ENCODE assay signal across 23 cellular contexts in the genomic region with DNA sequence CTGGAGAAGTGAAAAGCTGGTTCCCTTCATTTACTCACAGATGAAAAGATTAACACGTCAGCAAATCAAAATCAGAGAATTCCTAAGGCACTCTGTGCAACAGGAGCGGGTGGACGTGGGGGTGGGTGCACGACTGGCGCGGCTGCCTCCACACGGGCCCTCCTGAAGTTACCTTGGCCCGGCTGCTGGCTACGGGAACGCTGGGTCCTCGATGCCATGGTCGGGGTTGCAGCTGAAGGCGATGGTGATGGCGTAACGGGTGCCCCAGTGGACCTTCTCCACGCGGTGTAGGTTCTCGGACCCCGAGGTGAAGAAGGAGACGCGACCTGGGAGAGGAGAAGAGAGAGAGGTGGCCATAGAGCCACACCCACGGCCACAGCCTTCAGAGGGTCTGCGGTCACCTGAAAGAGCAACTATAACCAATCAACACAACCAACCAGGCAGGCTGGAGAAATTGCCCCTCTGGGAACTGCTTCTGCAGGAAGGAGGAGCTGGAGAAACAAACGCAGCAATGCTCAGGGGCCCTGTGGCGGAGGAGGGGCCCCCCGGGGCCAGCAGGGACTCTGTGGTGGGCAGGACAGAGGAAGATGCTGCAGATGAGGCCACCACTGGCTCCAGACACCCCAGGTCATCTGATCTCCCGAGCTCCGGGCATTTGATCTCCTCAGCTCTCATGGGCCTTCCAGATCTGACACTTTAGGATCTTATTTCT. TPM values are rescaled to one million over a fixed set of nuclear protein-coding genes. Genes with fewer than 3 reads are reported as not detected.
A peak's percentile ranks its signal among the peaks of the same experiment; 100 is the strongest.
DNase-seq lines count a peak whose midpoint lies in the region; ATAC-seq and TF ChIP-seq lines count a peak whose summit lies in the region.
"Had no signal": no experiment of that assay in that cellular context is flagged by ENCODE, and none has a peak within 500 bp of the region (broad histone marks: within the 10 kb centered on the region; RNA-seq: fewer than 3 reads in every experiment).

No MANE protein-coding gene starts in this region.

- 91 to 95% (median 95%) methylated on average over 25 to 28 of the region's 28 CpGs for WGBS in stomach, 5 donors

- H3K36me3 Mint-ChIP-seq in endothelial cell (ENCODE audit: low read depth, unreplicated experiment) (peaks cover 10% of the 10 kb centered on the region), nephron progenitor cell (ENCODE audit: low read depth) (peaks cover 32% of the 10 kb centered on the region)

- H3K4me3 Mint-ChIP-seq in endothelial cell (ENCODE audit: unreplicated experiment) (peak overlapping the region; percentile 48), nephron progenitor cell (peak overlapping the region; percentile 67)
- H3K4me3 Mint-ChIP-seq: CD4-positive, alpha-beta T cell; H9; IgD-negative memory B cell had no signal

- H3K27ac Mint-ChIP-seq in endothelial cell (ENCODE audit: unreplicated experiment) (no peak overlapping the region), nephron progenitor cell (peak overlapping the region; percentile 97)
- H3K27ac Mint-ChIP-seq: CD4-positive, alpha-beta T cell; H9 had no signal

- H3K9me3 ChIP-seq in left ventricle myocardium inferior (replicated peaks) (no peaks in the 10 kb centered on the region), stomach (no peaks in the 10 kb centered on the region)

- intact Hi-C loops in Right ventricle myocardium inferior (cut with DNase I) = no loop called here
- intact Hi-C loops in left ventricle myocardium inferior (cut with micrococcal nuclease) = no loop called here
- intact Hi-C loops in stomach (cut with DNase I; ENCODE audit: low total_unique reads) = no loop called here

- H3K36me3 ChIP-seq in left ventricle myocardium inferior (peaks cover 32% of the 10 kb centered on the region), H7 (replicated peaks; ENCODE audit: control insufficient read depth, insufficient read depth, low read length) (no peaks in the 10 kb centered on the region; the same call in 1 of the 2 replicates), stomach (peaks cover 3 to 54% (median 44%) of the 10 kb centered on the region in 4 donors)

- peaks cover 9% of the 10 kb centered on the region for H3K27me3 Mint-ChIP-seq in endothelial cell (ENCODE audit: unreplicated experiment)
- H3K27me3 Mint-ChIP-seq in nephron progenitor cell (ENCODE audit: low read depth, poor library complexity) = peaks cover 9% of the 10 kb centered on the region
- H3K27me3 Mint-ChIP-seq: CD4-positive, alpha-beta T cell had no signal

- H3K27ac ChIP-seq in left ventricle myocardium inferior (replicated peaks) = no peak overlapping the region
- H3K27ac ChIP-seq in stomach = no peak overlapping the region
- H3K27ac ChIP-seq: GM23248 had no signal

- no peak for TF ChIP-seq POLR2A in stomach (IDR thresholded peaks at IDR 0.05)

- ATAC-seq in Right ventricle myocardium inferior = no peak
- ATAC-seq in GM21717 (IDR thresholded peaks at IDR 0.05; ENCODE audit: unreplicated experiment) = no peak
- ATAC-seq: PC-3 had no signal

- H3K27me3 ChIP-seq in left ventricle myocardium inferior (ENCODE audit: low read depth) = peaks cover under 1% of the 10 kb centered on the region
- no peaks in the 10 kb centered on the region for H3K27me3 ChIP-seq in H7 (ENCODE audit: control insufficient read depth, insufficient read depth, low read length)
- peaks cover 0 to 10% (median 5%) of the 10 kb centered on the region in 3 donors for H3K27me3 ChIP-seq in stomach

- H3K9me3 Mint-ChIP-seq in endothelial cell (ENCODE audit: unreplicated experiment) = no peaks in the 10 kb centered on the region
- H3K9me3 Mint-ChIP-seq in nephron progenitor cell = no peaks in the 10 kb centered on the region
- H3K9me3 Mint-ChIP-seq: CD4-positive, alpha-beta T cell; H9; IgD-negative memory B cell had no signal

- TF ChIP-seq EP300 in stomach (IDR thresholded peaks at IDR 0.05) = no peak

- no peaks in the 10 kb centered on the region for H3K4me1 Mint-ChIP-seq in endothelial cell (ENCODE audit: unreplicated experiment)
- peaks cover 66% of the 10 kb centered on the region for H3K4me1 Mint-ChIP-seq in nephron progenitor cell
- H3K4me1 Mint-ChIP-seq: H9 had no signal

- peak; percentile 52 for DNase-seq in Right ventricle myocardium inferior (ENCODE audit: missing footprints)
- DNase-seq in left ventricle myocardium inferior = no peak
- peak; percentile 48 for DNase-seq in H7
- no peak for DNase-seq in endothelial cell (ENCODE audit: low spot score)
- DNase-seq in nephron progenitor cell = no peak
- no peak for DNase-seq in stomach
- DNase-seq in OCI-M2 (lab: John Stamatoyannopoulos, UW; ENCODE audit: unreplicated experiment) = no peak
- DNase-seq: 8988T; CD4-positive, alpha-beta T cell; GM23248; H9; NCI-H1092 treated with DMSO at 0.1 percent for 48 hours; NCI-H1436; NCI-H187; NCI-H2171 treated with DMSO at 0.1 percent for 48 hours; NCI-H524; NCI-H774; PC-3; SHP77 treated with DMSO at 0.1 percent for 48 hours had no signal

- H3K4me1 ChIP-seq in left ventricle myocardium inferior (peaks cover 6% of the 10 kb centered on the region), stomach (peaks cover 0 to 6% (median 6%) of the 10 kb centered on the region in 4 donors)

- no peak for TF ChIP-seq CTCF in left ventricle myocardium inferior (IDR thresholded peaks at IDR 0.05; ENCODE audit: borderline replicate concordance)
- no peak for TF ChIP-seq CTCF in endothelial cell (IDR thresholded peaks at IDR 0.05; ENCODE audit: unreplicated experiment)
- no peak for TF ChIP-seq CTCF in nephron progenitor cell (IDR thresholded peaks at IDR 0.05)
- no peak for TF ChIP-seq CTCF in stomach (IDR thresholded peaks at IDR 0.05)

- no peak overlapping the region for H3K4me3 ChIP-seq in left ventricle myocardium inferior
- H3K4me3 ChIP-seq in H7 (ENCODE audit: insufficient read depth, low read depth, low read length) = no peak overlapping the region
- H3K4me3 ChIP-seq in stomach = no peak overlapping the region
- H3K4me3 ChIP-seq: GM23248 had no signal

RNA-seq across cellular contexts. Expression of gene UTS2R, which starts 20.8 kb away (rescaled TPM):
- total RNA-seq in Right ventricle myocardium inferior (0.76 TPM), left ventricle myocardium inferior (1.4 TPM), endothelial cell (ENCODE audit: unreplicated experiment) (not detected), stomach (not detected)
- not detected in 2 replicates for total RNA-seq in H7 (2014; rRNA removed; shearing (Covaris generic))
- polyA plus RNA-seq in stomach = not detected
- total RNA-seq: CD4-positive, alpha-beta T cell; G401; GM23248; PC-3 had no signal
- polyA plus RNA-seq: BJ, GM23248, IgD-negative memory B cell had no signal

RNA-seq across cellular contexts. Expression of gene HEXD, which starts 25.8 kb away (rescaled TPM):
- total RNA-seq in Right ventricle myocardium inferior (14.4 TPM), left ventricle myocardium inferior (14.1 TPM), endothelial cell (ENCODE audit: unreplicated experiment) (22.0 TPM), stomach (100 to 1,000 TPM in 4 of 5 donors, 10 to 100 TPM in 1; 13.8 to 212 (median 124) TPM)
- 16.6 and 24.6 TPM in 2 replicates for total RNA-seq in H7 (2014; rRNA removed; shearing (Covaris generic))
- 100 to 1,000 TPM in 1 of 3 donors, 10 to 100 TPM in 2; 51.9 to 103 (median 93.4) TPM for polyA plus RNA-seq in stomach

RNA-seq across cellular contexts. Expression of gene OGFOD3, which starts 26.0 kb away (rescaled TPM):
- 23.5 TPM for total RNA-seq in Right ventricle myocardium inferior
- 28.0 TPM for total RNA-seq in left ventricle myocardium inferior
- 26.2 and 28.6 TPM in 2 replicates for total RNA-seq in H7 (2014; rRNA removed; shearing (Covaris generic))
- total RNA-seq in endothelial cell (ENCODE audit: unreplicated experiment) = 15.7 TPM
- total RNA-seq in stomach = 10 to 100 TPM; 10.5 to 30.4 (median 23.2) TPM
- 10 to 100 TPM; 13.9 to 17.3 (median 15.3) TPM for polyA plus RNA-seq in stomach

RNA-seq across cellular contexts. Expression of gene TEX19, which starts 33.3 kb away (rescaled TPM):
- total RNA-seq in Right ventricle myocardium inferior = not detected
- total RNA-seq in left ventricle myocardium inferior = not detected
- total RNA-seq in H7 (2014; rRNA removed; shearing (Covaris generic)) = 1.1 and 1.9 TPM in 2 replicates
- 0.26 TPM for total RNA-seq in endothelial cell (ENCODE audit: unreplicated experiment)
- total RNA-seq in stomach = not detected
- polyA plus RNA-seq in stomach = not detected
- total RNA-seq: CD4-positive, alpha-beta T cell; GM23248 had no signal
- polyA plus RNA-seq: GM23248 had no signal

RNA-seq across cellular contexts. Expression of gene CYBC1, which starts 58.2 kb away (rescaled TPM):
- total RNA-seq in Right ventricle myocardium inferior = 29.4 TPM
- 23.8 TPM for total RNA-seq in left ventricle myocardium inferior
- 62.8 and 76.1 TPM in 2 replicates for total RNA-seq in H7 (2014; rRNA removed; shearing (Covaris generic))
- 75.7 TPM for total RNA-seq in endothelial cell (ENCODE audit: unreplicated experiment)
- 100 to 1,000 TPM in 2 of 5 donors, 10 to 100 TPM in 3; 41.5 to 196 (median 53.0) TPM for total RNA-seq in stomach
- 10 to 100 TPM; 35.9 to 43.4 (median 40.3) TPM for polyA plus RNA-seq in stomach

Comparison
In these comparisons a context has a peak if more than half of its experiments do, and no peak if none do; other contexts are left out.
1. DNase-seq: peak in Right ventricle myocardium inferior (single experiment) and H7 (single experiment); none in left ventricle myocardium inferior (single experiment), endothelial cell (single experiment), nephron progenitor cell (single experiment), stomach (single experiment) and OCI-M2 (single experiment).